In the genomic region with DNA sequence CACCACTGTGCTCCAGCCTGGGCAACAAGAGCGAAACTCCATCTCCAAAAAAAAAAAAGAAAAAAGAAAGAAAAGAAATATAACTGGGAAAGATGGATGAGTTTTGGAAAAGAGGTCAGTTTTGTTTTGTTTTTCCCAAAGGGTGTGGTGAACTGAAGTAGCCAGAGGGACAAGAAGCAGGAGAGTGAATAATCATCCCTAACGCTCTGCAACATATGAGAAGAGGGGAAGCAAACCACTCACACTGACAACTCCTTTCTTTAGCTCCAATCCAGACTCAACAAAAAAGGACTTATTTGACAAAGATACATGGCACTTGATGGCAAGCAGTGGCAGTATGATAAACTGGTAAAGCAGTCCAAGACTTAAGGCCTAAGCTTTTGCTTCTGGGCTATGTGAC, we compare ENCODE assay signal across 23 cellular contexts.
"Had no signal": no experiment of that assay in that cellular context is flagged by ENCODE, and none has a peak within 500 bp of the region (broad histone marks: within the 10 kb centered on the region; RNA-seq: fewer than 3 reads in every experiment).

No MANE protein-coding gene starts in this region.

- DNase-seq: activated CD4-positive, alpha-beta memory T cell treated with anti-CD3 and anti-CD28 coated beads, Interleukin-2, amount 10 ng/mL, durations not matched to agents 7 days and 5 days; activated effector memory CD4-positive, alpha-beta T cell treated with Interleukin-2 at 50 U/mL for 16 hours; activated naive CD4-positive, alpha-beta T cell treated with anti-CD3 and anti-CD28 coated beads, Interleukin-2, amount 10 ng/mL, durations not matched to agents 7 days and 5 days; activated T-cell treated with anti-CD3 and anti-CD28 coated beads, Interleukin-2, amount 50 U/mL, for 72 hours; amygdala; body of pancreas; cortex of kidney; endodermal cell; foreskin melanocyte; glutamatergic neuron; hypothalamus; left ventricle myocardium superior; mammary epithelial cell; pancreas; psoas muscle; stimulated activated CD4-positive, alpha-beta T cell treated with anti-CD3 and anti-CD28 coated beads, Interleukin-4, amount 100 ng/mL, for 24 hours had no signal

- H3K27ac ChIP-seq: body of pancreas, cardiac muscle cell, neutrophil, pancreas, psoas muscle, VCaP had no signal

- ATAC-seq: activated CD4-positive, CD25-positive, alpha-beta regulatory T cell treated with anti-CD3 and anti-CD28 coated beads, Interleukin-2, amount 50 U/mL, for 24 hours; activated T-cell treated with anti-CD3 and anti-CD28 coated beads, Interleukin-2, amount 50 U/mL, for 72 hours; body of pancreas; natural killer cell treated with Interleukin-12 subunit alpha and Interleukin-12 subunit beta and Interleukin-15 and Interleukin-18, amount 100 ng/mL, for 72 hours; psoas muscle had no signal

- H3K4me1 ChIP-seq: body of pancreas, psoas muscle had no signal

- H3K36me3 ChIP-seq: cardiac muscle cell, neutrophil, pancreas, right atrium auricular region, tibial nerve had no signal

- H3K9me3 ChIP-seq: body of pancreas, neutrophil, pancreas, psoas muscle, right atrium auricular region, tibial nerve had no signal

- H3K27me3 ChIP-seq: body of pancreas, neutrophil, pancreas, right atrium auricular region, tibial nerve had no signal

- H3K4me3 ChIP-seq: body of pancreas, cardiac muscle cell, pancreas, psoas muscle, right atrium auricular region, tibial nerve had no signal

- FAIRE-seq: pancreas had no signal
